Comparison of ENCODE assay signal across 9 cellular contexts in genomic region chr2:8234253-8234652, GRCh38.
DNase-seq lines count a peak whose midpoint lies in the region; ATAC-seq and TF ChIP-seq lines count a peak whose summit lies in the region.
"Had no signal": no experiment of that assay in that cellular context is flagged by ENCODE, and none has a peak within 500 bp of the region (broad histone marks: within the 10 kb centered on the region; RNA-seq: fewer than 3 reads in every experiment).

No MANE protein-coding gene starts in this region.

- no peaks in the 10 kb centered on the region for H4K20me1 ChIP-seq in osteoblast (ENCODE audit: insufficient read depth, low read length)

- TF ChIP-seq POLR2A in suprapubic skin (IDR thresholded peaks at IDR 0.05) = no peak

- no peak overlapping the region for H3K4me2 ChIP-seq in osteoblast (ENCODE audit: insufficient read depth, low read length)

- ATAC-seq in GM18508 (IDR thresholded peaks at IDR 0.05; ENCODE audit: insufficient read depth, unreplicated experiment) (peak; percentile 28), GM21576 (IDR thresholded peaks at IDR 0.05; ENCODE audit: unreplicated experiment) (peak; percentile 27), HG03457 (IDR thresholded peaks at IDR 0.05; ENCODE audit: unreplicated experiment) (peak; percentile 34), esophagus mucosa (peak; percentile 32)

- no peak overlapping the region for H3K4me3 ChIP-seq in suprapubic skin
- no peak overlapping the region for H3K4me3 ChIP-seq in SJCRH30
- no peak overlapping the region for H3K4me3 ChIP-seq in osteoblast (ENCODE audit: insufficient read depth, low read length)

- H3K9me3 ChIP-seq in suprapubic skin (no peaks in the 10 kb centered on the region), SJCRH30 (replicated peaks) (no peaks in the 10 kb centered on the region), osteoblast (ENCODE audit: low read depth, low read length) (no peaks in the 10 kb centered on the region)

- no peak overlapping the region for H2AFZ ChIP-seq in osteoblast (ENCODE audit: low read length)

- no peaks in the 10 kb centered on the region for H3K27me3 ChIP-seq in suprapubic skin
- no peaks in the 10 kb centered on the region for H3K27me3 ChIP-seq in SJCRH30
- no peaks in the 10 kb centered on the region for H3K27me3 ChIP-seq in osteoblast (ENCODE audit: insufficient read depth, low read length)

- no peaks in the 10 kb centered on the region for H3K36me3 ChIP-seq in suprapubic skin
- H3K36me3 ChIP-seq in SJCRH30 = no peaks in the 10 kb centered on the region
- H3K36me3 ChIP-seq in osteoblast (ENCODE audit: insufficient read depth, low read length) = no peaks in the 10 kb centered on the region

- H3K27ac ChIP-seq in suprapubic skin = no peak overlapping the region
- H3K27ac ChIP-seq in SJCRH30 = no peak overlapping the region
- H3K27ac ChIP-seq in osteoblast (ENCODE audit: low read depth, low read length) = no peak overlapping the region

- peaks cover 9% of the 10 kb centered on the region for H3K4me1 ChIP-seq in suprapubic skin
- H3K4me1 ChIP-seq in SJCRH30 = no peaks in the 10 kb centered on the region
- H3K4me1 ChIP-seq in osteoblast (ENCODE audit: insufficient read depth, low read length) = peaks cover 8% of the 10 kb centered on the region

- WGBS in suprapubic skin = 41% methylated on average over 3 of the region's 3 CpGs

- no peaks in the 10 kb centered on the region for H3K79me2 ChIP-seq in osteoblast (ENCODE audit: insufficient read depth, low read length)

- TF ChIP-seq EP300 in suprapubic skin (IDR thresholded peaks at IDR 0.05) = no peak

- DNase-seq in suprapubic skin (ENCODE audit: low spot score in 2 of 2) (no peak), SJCRH30 (no peak), osteoblast (ENCODE audit: insufficient read length, low spot score, missing footprints) (no peak), NCI-H2171 treated with DMSO at 0.1 percent for 48 hours (lab: John Stamatoyannopoulos, UW) (no peak)
- DNase-seq: nephron progenitor cell had no signal

- no peak for TF ChIP-seq CTCF in suprapubic skin (IDR thresholded peaks at IDR 0.05)
- no peak for TF ChIP-seq CTCF in osteoblast (IDR thresholded peaks at IDR 0.05; ENCODE audit: extremely low read depth, low read depth, low read length)
